Comparison of ENCODE assay signal across 7 cellular contexts in the genomic region with DNA sequence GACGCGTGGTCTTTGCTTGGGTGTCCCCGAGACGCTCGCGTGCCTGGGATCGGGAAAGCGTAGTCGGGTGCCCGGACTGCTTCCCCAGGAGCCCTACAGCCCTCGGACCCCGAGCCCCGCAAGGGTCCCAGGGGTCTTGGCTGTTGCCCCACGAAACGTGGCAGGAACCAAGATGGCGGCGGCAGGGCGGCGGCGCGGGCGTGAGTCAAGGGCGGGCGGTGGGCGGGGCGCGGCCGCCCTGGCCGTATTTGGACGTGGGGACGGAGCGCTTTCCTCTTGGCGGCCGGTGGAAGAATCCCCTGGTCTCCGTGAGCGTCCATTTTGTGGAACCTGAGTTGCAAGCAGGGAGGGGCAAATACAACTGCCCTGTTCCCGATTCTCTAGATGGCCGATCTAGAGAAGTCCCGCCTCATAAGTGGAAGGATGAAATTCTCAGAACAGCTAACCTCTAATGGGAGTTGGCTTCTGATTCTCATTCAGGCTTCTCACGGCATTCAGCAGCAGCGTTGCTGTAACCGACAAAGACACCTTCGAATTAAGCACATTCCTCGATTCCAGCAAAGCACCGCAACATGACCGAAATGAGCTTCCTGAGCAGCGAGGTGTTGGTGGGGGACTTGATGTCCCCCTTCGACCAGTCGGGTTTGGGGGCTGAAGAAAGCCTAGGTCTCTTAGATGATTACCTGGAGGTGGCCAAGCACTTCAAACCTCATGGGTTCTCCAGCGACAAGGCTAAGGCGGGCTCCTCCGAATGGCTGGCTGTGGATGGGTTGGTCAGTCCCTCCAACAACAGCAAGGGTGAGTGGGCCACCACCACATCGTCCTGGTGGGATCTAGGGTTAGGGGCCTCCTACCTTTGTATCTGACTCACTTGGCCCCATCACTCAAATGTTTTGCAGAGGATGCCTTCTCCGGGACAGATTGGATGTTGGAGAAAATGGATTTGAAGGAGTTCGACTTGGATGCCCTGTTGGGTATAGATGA. TPM values are rescaled to one million over a fixed set of nuclear protein-coding genes. Genes with fewer than 3 reads are reported as not detected.
DNase-seq lines count a peak whose midpoint lies in the region; ATAC-seq, FAIRE-seq and TF ChIP-seq lines count a peak whose summit lies in the region.

No MANE protein-coding gene starts in this region.

- H3K4me3 ChIP-seq in H1 (ENCODE audit: extremely low read depth in 1 of 4, insufficient read depth in 2 of 4, low read depth in 3 of 4, low read length in 4 of 4) = peak overlapping the region; percentile 93 to 99 (median 95)

- peak overlapping the region; percentile 100 for H2BK5ac ChIP-seq in H1 (ENCODE audit: low read depth, low read length)

- peak overlapping the region; percentile 92 for H3K4ac ChIP-seq in H1 (replicated peaks; ENCODE audit: insufficient read length, low read depth, low read length)

- H4K8ac ChIP-seq in H1 (ENCODE audit: extremely low read depth, insufficient read depth, low read length) = peak overlapping the region; percentile 100; the same call in 1 of the 2 replicates

- peak overlapping the region; percentile 93 for H4K91ac ChIP-seq in H1 (replicated peaks; ENCODE audit: insufficient read length, low read length)

- no peaks in the 10 kb centered on the region for H3K9me3 Mint-ChIP-seq in activated CD8-positive, alpha-beta memory T cell treated with anti-CD3 and anti-CD28 coated beads, Interleukin-2, amount 10 ng/mL, durations not matched to agents 7 days and 5 days (ENCODE audit: low read depth)

- peak overlapping the region; percentile 85 for H4K5ac ChIP-seq in H1 (ENCODE audit: insufficient read length, low read depth, low read length)

- H3K4me1 ChIP-seq in H1 (replicated peaks in 1 of 4; ENCODE audit: control insufficient read depth in 3 of 4, insufficient read depth in 4 of 4, low read length in 3 of 4) = peaks cover 0 to 12% (median 5%) of the 10 kb centered on the region in 4 experiments; a peak in 4 of 7 replicates

- peak overlapping the region; percentile 98 to 99 (median 98) for H3K9ac ChIP-seq in H1 (replicated peaks in 1 of 4; ENCODE audit: extremely low read depth in 1 of 4, low read depth in 3 of 4, low read length in 3 of 4)

- POLR2A ChIA-PET in H1 (lab: Charles Lee; ENCODE audit: partially characterized antibody) = interaction anchor here (0.6 to 6.6 kb wide), 22 partner anchors 9 to 524 kb away, joined by 3 to 83 read pairs (median 7); a partner anchor contains a TSS

- peak overlapping the region; percentile 83 for H3K56ac ChIP-seq in H1 (replicated peaks; ENCODE audit: insufficient read length, low read depth, low read length)

- CTCF ChIA-PET in activated CD8-positive, alpha-beta memory T cell treated with anti-CD3 and anti-CD28 coated beads, Interleukin-2, amount 10 ng/mL, durations not matched to agents 7 days and 5 days (lab: Charles Lee) = interaction anchor here (0.9 to 1.8 kb wide), 4 partner anchors 8 to 27 kb away, joined by 4 to 28 read pairs (median 8); a partner anchor contains a TSS
- CTCF ChIA-PET in H1 (lab: Charles Lee; ENCODE audit: partially characterized antibody) = interaction anchor here (1.0 to 21.9 kb wide), 4 partner anchors 8 to 212 kb away, joined by 3 to 361 read pairs (median 3); a partner anchor contains a TSS

- H2BK120ac ChIP-seq in H1 (replicated peaks; ENCODE audit: low read depth, low read length) = no peak overlapping the region

- peaks cover 33 to 35% of the 10 kb centered on the region in 2 experiments for H4K20me1 ChIP-seq in H1 (replicated peaks in 1 of 2; ENCODE audit: control insufficient read depth in 1 of 2, insufficient read depth in 2 of 2, low read length in 2 of 2)

- H2AK5ac ChIP-seq in H1 (ENCODE audit: low read depth, low read length) = no peak overlapping the region; the same call in 1 of the 2 replicates

- H3K14ac ChIP-seq in H1 (ENCODE audit: insufficient read length) = no peak overlapping the region

- H3K18ac ChIP-seq in H1 (ENCODE audit: extremely low read depth, low read length) = peak overlapping the region; percentile 90

- peak overlapping the region; percentile 94 for H3K27ac Mint-ChIP-seq in activated CD8-positive, alpha-beta memory T cell treated with anti-CD3 and anti-CD28 coated beads, Interleukin-2, amount 10 ng/mL, durations not matched to agents 7 days and 5 days

- H2BK20ac ChIP-seq in H1 (ENCODE audit: low read length) = no peak overlapping the region

- peaks cover 4% of the 10 kb centered on the region; the same call in 1 of the 2 replicates for H3K79me1 ChIP-seq in H1 (ENCODE audit: low read depth, low read length)

- peaks cover 12% of the 10 kb centered on the region for H3K23me2 ChIP-seq in H1 (ENCODE audit: low read depth, low read length)

- TF ChIP-seq POLR2A in GM12891 (IDR thresholded peaks at IDR 0.05; ENCODE audit: low read depth, low read length) = peak; percentile 63
- no peak; a peak in 1 of 3 replicates for TF ChIP-seq POLR2A in H1 (IDR thresholded peaks at IDR 0.05; ENCODE audit: control extremely low read depth in 1 of 2, low read depth in 2 of 2, low read length in 2 of 2)

- DNase-seq in GM12891 (ENCODE audit: insufficient read length, low spot score) = no peak
- peak; percentile 59 for DNase-seq in NCI-H226
- DNase-seq in activated CD8-positive, alpha-beta memory T cell treated with anti-CD3 and anti-CD28 coated beads, Interleukin-2, amount 10 ng/mL, durations not matched to agents 7 days and 5 days = peak; percentile 84
- DNase-seq in H1 (ENCODE audit: low read depth in 1 of 2, low spot score in 2 of 2) = peak in 1 of 2 experiments; percentile 66
- peak; percentile 96 for DNase-seq in mesenteric fat pad (ENCODE audit: low spot score)
- DNase-seq in stimulated activated CD8-positive, alpha-beta memory T cell treated with anti-CD3 and anti-CD28 coated beads, Interleukin-4, amount 100 ng/mL, for 4 hours (ENCODE audit: low read depth in 2 of 2, low spot score in 1 of 2) = peak; percentile 44 to 49

- no peak for TF ChIP-seq CTCF in H1 (IDR thresholded peaks at IDR 0.05; ENCODE audit: control extremely low read depth in 1 of 3, insufficient read depth in 1 of 3, low read depth in 1 of 3, low read length in 3 of 3)

- peaks cover 0 to 6% (median 0%) of the 10 kb centered on the region in 4 experiments; a peak in 3 of 7 replicates for H3K27me3 ChIP-seq in H1 (replicated peaks in 1 of 4; ENCODE audit: control insufficient read depth in 3 of 4, extremely low read depth in 1 of 4, insufficient read depth in 3 of 4, low read length in 3 of 4)

- H3K27me3 Mint-ChIP-seq in activated CD8-positive, alpha-beta memory T cell treated with anti-CD3 and anti-CD28 coated beads, Interleukin-2, amount 10 ng/mL, durations not matched to agents 7 days and 5 days = no peaks in the 10 kb centered on the region

- H3K27ac ChIP-seq in H1 (ENCODE audit: low read depth, low read length) = peak overlapping the region; percentile 99

- H3K36me3 Mint-ChIP-seq in activated CD8-positive, alpha-beta memory T cell treated with anti-CD3 and anti-CD28 coated beads, Interleukin-2, amount 10 ng/mL, durations not matched to agents 7 days and 5 days = peaks cover 51% of the 10 kb centered on the region

- TF ChIP-seq EP300 in H1 (IDR thresholded peaks at IDR 0.05; ENCODE audit: borderline replicate concordance in 1 of 2, low read depth in 2 of 2, low read length in 2 of 2) = no peak

- FAIRE-seq in GM12891 (lab: Jason Lieb, UNC) (peak; percentile 66), H1 (lab: Jason Lieb, UNC) (no peak)

- peak overlapping the region; percentile 87 to 88 for H3K4me2 ChIP-seq in H1 (ENCODE audit: insufficient read depth in 1 of 2, low read depth in 2 of 2, low read length in 2 of 2)

- whole genome bisulfite sequencing in H1 (ENCODE audit: extremely low coverage in 1 of 2, insufficient coverage in 1 of 2, insufficient read length in 1 of 2, insufficient replicate concordance in 2 of 2, low coverage in 1 of 2, low lambda C conversion rate in 2 of 2, missing lambda C conversion rate in 1 of 2), 2 experiments = 12% methylated on average over 32 of the region's 55 CpGs; no CpG with 5 or more reads in 1 of the 2 experiments

- H2AFZ ChIP-seq in H1 (ENCODE audit: low read length) = no peak overlapping the region

- peaks cover 22 to 41% (median 35%) of the 10 kb centered on the region in 4 experiments for H3K36me3 ChIP-seq in H1 (ENCODE audit: control insufficient read depth in 2 of 4, insufficient read depth in 4 of 4, low read length in 3 of 4)

- H3K79me2 ChIP-seq in H1 (ENCODE audit: control insufficient read depth in 1 of 2, insufficient read depth in 2 of 2, low read length in 2 of 2) = peaks cover 5 to 29% of the 10 kb centered on the region in 2 experiments; a peak in 3 of 4 replicates

- H3K4me1 Mint-ChIP-seq in activated CD8-positive, alpha-beta memory T cell treated with anti-CD3 and anti-CD28 coated beads, Interleukin-2, amount 10 ng/mL, durations not matched to agents 7 days and 5 days = peaks cover 53% of the 10 kb centered on the region

- no peak overlapping the region for H2BK15ac ChIP-seq in H1 (ENCODE audit: low read length)

- peak; percentile 26 for ATAC-seq in HG02588 (IDR thresholded peaks at IDR 0.05; ENCODE audit: unreplicated experiment)
- peak; percentile 13 for ATAC-seq in activated CD8-positive, alpha-beta memory T cell treated with anti-CD3 and anti-CD28 coated beads, Interleukin-2, amount 10 ng/mL, durations not matched to agents 7 days and 5 days

- no peaks in the 10 kb centered on the region for H3K9me3 ChIP-seq in H1 (ENCODE audit: insufficient read depth in 2 of 2, low read depth in 1 of 2, low read length in 1 of 2)

- no peak for TF ChIP-seq RAD21 in H1 (IDR thresholded peaks at IDR 0.05 in 1 of 2, conservative IDR thresholded peaks at IDR 0.05 in 1 of 2; ENCODE audit: low read depth in 2 of 2, low read length in 2 of 2)

- no peak overlapping the region for H3K23ac ChIP-seq in H1 (ENCODE audit: insufficient read length)

- peak overlapping the region; percentile 86 for H3K4me3 Mint-ChIP-seq in activated CD8-positive, alpha-beta memory T cell treated with anti-CD3 and anti-CD28 coated beads, Interleukin-2, amount 10 ng/mL, durations not matched to agents 7 days and 5 days

- no peak overlapping the region for H2BK12ac ChIP-seq in H1 (ENCODE audit: low read depth, low read length)

RNA-seq across cellular contexts. Expression of a gene that starts 0.8 kb away (rescaled TPM):
- polyA plus RNA-seq in GM12891 (2012; ENCODE audit: low read depth, missing spikeins) = 491 TPM
- 100 to 1,000 TPM; 365 to 501 TPM for total RNA-seq in activated CD8-positive, alpha-beta memory T cell treated with anti-CD3 and anti-CD28 coated beads, Interleukin-2, amount 10 ng/mL, durations not matched to agents 7 days and 5 days
- 543 and 553 TPM in 2 replicates for total RNA-seq in H1 (2021; fragmentation: NEBNext Ultra II Directional; extraction: Animal tissue kit (Norgen Biotek cat#: 25700))
- 685 and 704 TPM in 2 replicates for polyA plus RNA-seq in H1 (2011; rRNA removed)
- polyA plus RNA-seq in H1 (2011; cell fraction: cytosol; rRNA removed) = 868 TPM
- polyA plus RNA-seq in H1 (2011; cell fraction: nucleus; rRNA removed) = 703 TPM
- polyA plus RNA-seq in H1 (2012, experiment 1 of 2) = 598 to 685 TPM (median 617 TPM) in 4 replicates
- 699 TPM for polyA plus RNA-seq in H1 (2012, experiment 2 of 2)
- 476 TPM for polyA plus RNA-seq in H1 (2013, experiment 1 of 2)
- polyA plus RNA-seq in H1 (2013, experiment 2 of 2) = 475 TPM
- polyA minus RNA-seq in H1 (2011; rRNA and poly(A)+ RNA removed) = 314 and 359 TPM in 2 replicates
- polyA minus RNA-seq in H1 (2011; cell fraction: cytosol; rRNA and poly(A)+ RNA removed) = 150 TPM
- 255 TPM for polyA minus RNA-seq in H1 (2011; cell fraction: nucleus; rRNA and poly(A)+ RNA removed)
- 574 TPM for total RNA-seq in mesenteric fat pad

RNA-seq across cellular contexts. Expression of a gene that starts 11.4 kb away (rescaled TPM):
- 62.8 TPM for polyA plus RNA-seq in GM12891 (2012; ENCODE audit: low read depth, missing spikeins)
- total RNA-seq in activated CD8-positive, alpha-beta memory T cell treated with anti-CD3 and anti-CD28 coated beads, Interleukin-2, amount 10 ng/mL, durations not matched to agents 7 days and 5 days = 10 to 100 TPM; 64.8 to 81.6 TPM
- total RNA-seq in H1 (2021; fragmentation: NEBNext Ultra II Directional; extraction: Animal tissue kit (Norgen Biotek cat#: 25700)) = 77.5 and 77.9 TPM in 2 replicates
- polyA plus RNA-seq in H1 (2011; rRNA removed) = 97.9 and 120 TPM in 2 replicates
- 120 TPM for polyA plus RNA-seq in H1 (2011; cell fraction: cytosol; rRNA removed)
- 94.6 TPM for polyA plus RNA-seq in H1 (2011; cell fraction: nucleus; rRNA removed)
- 79.6 to 99.4 TPM (median 89.0 TPM) in 4 replicates for polyA plus RNA-seq in H1 (2012, experiment 1 of 2)
- 100 TPM for polyA plus RNA-seq in H1 (2012, experiment 2 of 2)
- polyA plus RNA-seq in H1 (2013, experiment 1 of 2) = 71.2 TPM
- polyA plus RNA-seq in H1 (2013, experiment 2 of 2) = 71.6 TPM
- polyA minus RNA-seq in H1 (2011; rRNA and poly(A)+ RNA removed) = 7.8 and 8.1 TPM in 2 replicates
- polyA minus RNA-seq in H1 (2011; cell fraction: cytosol; rRNA and poly(A)+ RNA removed) = 16.2 TPM
- polyA minus RNA-seq in H1 (2011; cell fraction: nucleus; rRNA and poly(A)+ RNA removed) = 23.8 TPM
- 77.9 TPM for total RNA-seq in mesenteric fat pad

RNA-seq across cellular contexts. Expression of a gene that starts 19.1 kb away (rescaled TPM):
- polyA plus RNA-seq in GM12891 (2012; ENCODE audit: low read depth, missing spikeins) = 19.6 TPM
- 10 to 100 TPM; 40.6 to 45.7 TPM for total RNA-seq in activated CD8-positive, alpha-beta memory T cell treated with anti-CD3 and anti-CD28 coated beads, Interleukin-2, amount 10 ng/mL, durations not matched to agents 7 days and 5 days
- 31.4 and 32.7 TPM in 2 replicates for total RNA-seq in H1 (2021; fragmentation: NEBNext Ultra II Directional; extraction: Animal tissue kit (Norgen Biotek cat#: 25700))
- polyA plus RNA-seq in H1 (2011; rRNA removed) = 16.8 and 21.0 TPM in 2 replicates
- polyA plus RNA-seq in H1 (2011; cell fraction: cytosol; rRNA removed) = 16.4 TPM
- polyA plus RNA-seq in H1 (2011; cell fraction: nucleus; rRNA removed) = 18.5 TPM
- polyA plus RNA-seq in H1 (2012, experiment 1 of 2) = 22.0 to 25.2 TPM (median 22.9 TPM) in 4 replicates
- polyA plus RNA-seq in H1 (2012, experiment 2 of 2) = 14.3 TPM
- 18.5 TPM for polyA plus RNA-seq in H1 (2013, experiment 1 of 2)
- polyA plus RNA-seq in H1 (2013, experiment 2 of 2) = 18.4 TPM
- 36.0 and 36.1 TPM in 2 replicates for polyA minus RNA-seq in H1 (2011; rRNA and poly(A)+ RNA removed)
- polyA minus RNA-seq in H1 (2011; cell fraction: cytosol; rRNA and poly(A)+ RNA removed) = 17.9 TPM
- 17.9 TPM for polyA minus RNA-seq in H1 (2011; cell fraction: nucleus; rRNA and poly(A)+ RNA removed)
- total RNA-seq in mesenteric fat pad = 42.9 TPM

RNA-seq across cellular contexts. Expression of a gene that starts 49.4 kb away (rescaled TPM):
- not detected for polyA plus RNA-seq in GM12891 (2012; ENCODE audit: low read depth, missing spikeins)
- 1 to 10 TPM in 1 of 2 experiments, under 1 TPM in 1; 0.30 to 1.8 TPM for total RNA-seq in activated CD8-positive, alpha-beta memory T cell treated with anti-CD3 and anti-CD28 coated beads, Interleukin-2, amount 10 ng/mL, durations not matched to agents 7 days and 5 days
- 1.2 and 1.3 TPM in 2 replicates for total RNA-seq in H1 (2021; fragmentation: NEBNext Ultra II Directional; extraction: Animal tissue kit (Norgen Biotek cat#: 25700))
- polyA plus RNA-seq in H1 (2011; rRNA removed) = 0.77 and 1.3 TPM in 2 replicates
- polyA plus RNA-seq in H1 (2011; cell fraction: cytosol; rRNA removed) = 1.2 TPM
- 7.1 TPM for polyA plus RNA-seq in H1 (2011; cell fraction: nucleus; rRNA removed)
- polyA plus RNA-seq in H1 (2012, experiment 1 of 2) = 0.91 to 1.4 TPM (median 1.2 TPM) in 4 replicates
- polyA plus RNA-seq in H1 (2012, experiment 2 of 2) = 0.71 TPM
- 1.3 TPM for polyA plus RNA-seq in H1 (2013, experiment 1 of 2)
- polyA plus RNA-seq in H1 (2013, experiment 2 of 2) = 1.3 TPM
- polyA minus RNA-seq in H1 (2011; rRNA and poly(A)+ RNA removed) = 1.00 and 1.3 TPM in 2 replicates
- polyA minus RNA-seq in H1 (2011; cell fraction: cytosol; rRNA and poly(A)+ RNA removed) = 0.95 TPM
- polyA minus RNA-seq in H1 (2011; cell fraction: nucleus; rRNA and poly(A)+ RNA removed) = 1.6 TPM
- 0.10 TPM for total RNA-seq in mesenteric fat pad
